19 cellular contexts compared by ENCODE assay signal in genomic region chrX:79170632-79171031, GRCh38. TPM values are rescaled to one million over a fixed set of nuclear protein-coding genes. Genes with fewer than 3 reads are reported as not detected.
DNase-seq lines count a peak whose midpoint lies in the region; ATAC-seq, FAIRE-seq and TF ChIP-seq lines count a peak whose summit lies in the region.
"Had no signal": no experiment of that assay in that cellular context is flagged by ENCODE, and none has a peak within 500 bp of the region (broad histone marks: within the 10 kb centered on the region; RNA-seq: fewer than 3 reads in every experiment).

No MANE protein-coding gene starts in this region.

- TF ChIP-seq CTCF in astrocyte (IDR thresholded peaks at IDR 0.05; ENCODE audit: insufficient read depth, low read depth, low read length): no peak

- H3K27ac Mint-ChIP-seq in activated naive CD4-positive, alpha-beta T cell treated with anti-CD3 and anti-CD28 coated beads for 36 hours: peak overlapping the region; percentile 92
- H3K27ac Mint-ChIP-seq in T-cell (peak overlapping the region; percentile 89 to 90), astrocyte (ENCODE audit: unreplicated experiment) (no peak overlapping the region)
- peak overlapping the region in 1 of 2 donors; percentile 46 for H3K27ac Mint-ChIP-seq in stimulated activated naive CD8-positive, alpha-beta T cell treated with anti-CD3 and anti-CD28 coated beads, Interleukin-15, amount 100 ng/mL, for 72 hours

- no peaks in the 10 kb centered on the region for H3K27me3 ChIP-seq in astrocyte (ENCODE audit: insufficient read depth, low read length)
- H3K27me3 ChIP-seq: testis had no signal

- no peaks in the 10 kb centered on the region for H3K79me2 ChIP-seq in astrocyte (ENCODE audit: insufficient read depth, low read length)

- H3K4me2 ChIP-seq in astrocyte (ENCODE audit: low read length): no peak overlapping the region

- peak; percentile 17 for FAIRE-seq in astrocyte (lab: Jason Lieb, UNC)

- H3K9me3 ChIP-seq in astrocyte (ENCODE audit: insufficient read depth, low read depth, low read length): no peaks in the 10 kb centered on the region
- H3K9me3 ChIP-seq: Caco-2, testis had no signal

- intact Hi-C loops in activated naive CD4-positive, alpha-beta T cell treated with anti-CD3 and anti-CD28 coated beads for 36 hours (cut with micrococcal nuclease): loop anchor here (1.0 to 5.0 kb wide), 2 partner anchors 12 to 197 kb away; partner anchors contain the start of gene ITM2A

- H3K27me3 Mint-ChIP-seq in activated naive CD4-positive, alpha-beta T cell treated with anti-CD3 and anti-CD28 coated beads for 36 hours (ENCODE audit: low read depth): no peaks in the 10 kb centered on the region
- H3K27me3 Mint-ChIP-seq in T-cell (peaks cover 0 to 3% of the 10 kb centered on the region in 2 donors), astrocyte (ENCODE audit: low read depth, unreplicated experiment) (no peaks in the 10 kb centered on the region)
- H3K27me3 Mint-ChIP-seq in stimulated activated naive CD8-positive, alpha-beta T cell treated with anti-CD3 and anti-CD28 coated beads, Interleukin-15, amount 100 ng/mL, for 72 hours: no peaks in the 10 kb centered on the region

- peaks cover 80% of the 10 kb centered on the region for H3K4me1 Mint-ChIP-seq in activated naive CD4-positive, alpha-beta T cell treated with anti-CD3 and anti-CD28 coated beads for 36 hours (ENCODE audit: low read depth)
- peaks cover 75 to 91% (median 89%) of the 10 kb centered on the region in 3 donors for H3K4me1 Mint-ChIP-seq in T-cell
- H3K4me1 Mint-ChIP-seq in astrocyte (ENCODE audit: low read depth, unreplicated experiment): no peaks in the 10 kb centered on the region
- H3K4me1 Mint-ChIP-seq in stimulated activated naive CD8-positive, alpha-beta T cell treated with anti-CD3 and anti-CD28 coated beads, Interleukin-15, amount 100 ng/mL, for 72 hours: peaks cover 66% of the 10 kb centered on the region

- POLR2A ChIA-PET in T-cell (lab: Charles Lee): interaction anchor here (0.6 to 1.5 kb wide), 11 partner anchors 9 to 559 kb away, joined by 3 to 6 read pairs (median 4); no protein-coding TSS in a partner anchor

- H3K4me3 Mint-ChIP-seq in activated naive CD4-positive, alpha-beta T cell treated with anti-CD3 and anti-CD28 coated beads for 36 hours: peak overlapping the region; percentile 52
- H3K4me3 Mint-ChIP-seq in T-cell (peak overlapping the region in 2 of 3 donors; percentile 31 to 50), astrocyte (ENCODE audit: unreplicated experiment) (no peak overlapping the region)
- H3K4me3 Mint-ChIP-seq in stimulated activated naive CD8-positive, alpha-beta T cell treated with anti-CD3 and anti-CD28 coated beads, Interleukin-15, amount 100 ng/mL, for 72 hours: peak overlapping the region; percentile 26 to 32

- CTCF ChIA-PET in activated naive CD4-positive, alpha-beta T cell treated with anti-CD3 and anti-CD28 coated beads for 36 hours (lab: Charles Lee): interaction anchor here (0.7 to 1.7 kb wide), 4 partner anchors 9 to 92 kb away, joined by 3 to 6 read pairs (median 4); no protein-coding TSS in a partner anchor
- CTCF ChIA-PET in T-cell (lab: Charles Lee): interaction anchor here (0.6 to 1.3 kb wide), 5 partner anchors 46 to 1622 kb away, joined by 3 to 6 read pairs (median 4); no protein-coding TSS in a partner anchor

- H4K20me1 ChIP-seq in astrocyte (ENCODE audit: insufficient read depth, low read length): no peaks in the 10 kb centered on the region

- ATAC-seq in T-cell (replicated peaks in 1 of 4) (peak in 1 of 4 experiments; percentile 64), GM18909 (IDR thresholded peaks at IDR 0.05; ENCODE audit: poor library complexity, unreplicated experiment) (no peak)
- no peak for ATAC-seq in stimulated activated naive CD8-positive, alpha-beta T cell treated with anti-CD3 and anti-CD28 coated beads, Interleukin-15, amount 100 ng/mL, for 72 hours
- ATAC-seq: left lobe of liver had no signal

- H3K36me3 Mint-ChIP-seq in activated naive CD4-positive, alpha-beta T cell treated with anti-CD3 and anti-CD28 coated beads for 36 hours (ENCODE audit: low read depth): peaks cover 13% of the 10 kb centered on the region
- H3K36me3 Mint-ChIP-seq in T-cell (peaks cover 43% of the 10 kb centered on the region), astrocyte (ENCODE audit: low read depth, unreplicated experiment) (no peaks in the 10 kb centered on the region)

- DNase-seq in activated naive CD4-positive, alpha-beta T cell treated with anti-CD3 and anti-CD28 coated beads for 36 hours: no peak
- no peak for DNase-seq in activated naive CD4-positive, alpha-beta T cell treated with Interleukin-2 at 50 U/mL for 16 hours
- DNase-seq in T-cell (no peak), astrocyte (ENCODE audit: low read depth) (no peak), NCI-H446 treated with DMSO at 0.1 percent for 48 hours (lab: John Stamatoyannopoulos, UW) (no peak)
- no peak for DNase-seq in stimulated activated naive CD8-positive, alpha-beta T cell treated with anti-CD3 and anti-CD28 coated beads, Interleukin-15, amount 100 ng/mL, for 72 hours
- DNase-seq: activated CD4-positive, alpha-beta T cell treated with anti-CD3 and anti-CD28 coated beads, Interleukin-2, amount 50 U/mL, for 48 hours; Caco-2; effector CD8-positive, alpha-beta T cell; NCI-H1694 treated with DMSO at 0.1 percent for 48 hours; NCI-H82; nucleus accumbens; stimulated activated CD8-positive, alpha-beta memory T cell treated with anti-CD3 and anti-CD28 coated beads, Interleukin-4, amount 100 ng/mL, for 48 hours; testis had no signal

- H3K36me3 ChIP-seq in astrocyte (ENCODE audit: insufficient read depth, low read length): no peaks in the 10 kb centered on the region

- H3K9ac ChIP-seq in astrocyte (ENCODE audit: low read length): no peak overlapping the region

- H2AFZ ChIP-seq in astrocyte (ENCODE audit: low read depth, low read length): no peak overlapping the region

- no peak overlapping the region for H3K27ac ChIP-seq in astrocyte (ENCODE audit: low read depth, low read length)
- H3K27ac ChIP-seq: testis had no signal

- H3K4me3 ChIP-seq in astrocyte (ENCODE audit: insufficient read depth, low read depth, low read length): no peak overlapping the region
- H3K4me3 ChIP-seq: testis had no signal

- H3K4me1 ChIP-seq in astrocyte (ENCODE audit: insufficient read depth, low read length): no peaks in the 10 kb centered on the region
- H3K4me1 ChIP-seq: Caco-2, testis had no signal

- no peaks in the 10 kb centered on the region for H3K9me3 Mint-ChIP-seq in activated naive CD4-positive, alpha-beta T cell treated with anti-CD3 and anti-CD28 coated beads for 36 hours
- H3K9me3 Mint-ChIP-seq in T-cell: no peaks in the 10 kb centered on the region
- no peaks in the 10 kb centered on the region for H3K9me3 Mint-ChIP-seq in astrocyte (ENCODE audit: unreplicated experiment)
- no peaks in the 10 kb centered on the region for H3K9me3 Mint-ChIP-seq in stimulated activated naive CD8-positive, alpha-beta T cell treated with anti-CD3 and anti-CD28 coated beads, Interleukin-15, amount 100 ng/mL, for 72 hours

RNA-seq across cellular contexts. Expression of gene GPR174, which starts 26.1 kb away (rescaled TPM):
- total RNA-seq in activated naive CD4-positive, alpha-beta T cell treated with anti-CD3 and anti-CD28 coated beads for 36 hours: 1 to 10 TPM; 9.0 TPM
- total RNA-seq in T-cell: 10 to 100 TPM; 28.8 to 49.0 (median 39.5) TPM
- total RNA-seq in astrocyte: not detected in 2 replicates
- total RNA-seq: Caco-2, glomerular endothelial cell, MCF 10A, SK-MEL-5 had no signal
